Comparison of ENCODE assay signal across 1 cellular context in the genomic region with DNA sequence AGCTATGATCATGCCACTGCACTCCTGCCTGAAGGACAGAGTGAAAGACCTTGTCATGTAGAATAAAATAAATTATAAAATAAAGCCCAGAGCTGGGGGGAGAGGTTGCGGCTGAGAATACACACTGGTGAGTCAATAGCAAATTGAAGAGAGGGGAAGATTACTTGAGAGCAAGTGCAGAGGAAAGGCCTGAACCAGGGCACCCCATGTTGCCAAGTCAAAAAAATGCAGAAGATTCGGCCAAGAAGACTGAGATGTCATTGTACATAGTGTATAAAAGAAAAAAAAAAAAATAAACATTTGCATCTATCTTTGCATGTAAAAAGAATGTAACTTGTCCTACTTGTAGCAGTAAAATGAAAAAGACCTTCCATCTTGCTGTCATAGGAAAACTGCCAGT.
TF ChIP-seq lines count a peak whose summit lies in the region.

No MANE protein-coding gene starts in this region.

TF ChIP-seq in IMR-90, 13 proteins besides CTCF, POLR2A, EP300 and RAD21:
- no peak for TF ChIP-seq RFX5 (IDR thresholded peaks at IDR 0.05; ENCODE audit: low read depth, low read length)
- no peak for TF ChIP-seq SMC3 (IDR thresholded peaks at IDR 0.05; ENCODE audit: low read depth, low read length)
- no peak for TF ChIP-seq MXI1 (IDR thresholded peaks at IDR 0.05; ENCODE audit: borderline replicate concordance, low read depth, low read length)
- no peak for TF ChIP-seq CEBPB (IDR thresholded peaks at IDR 0.05; ENCODE audit: low read depth, low read length)
- no peak for TF ChIP-seq MAZ (IDR thresholded peaks at IDR 0.05; ENCODE audit: borderline replicate concordance, low read depth, low read length)
- TF ChIP-seq, protein P1, sequence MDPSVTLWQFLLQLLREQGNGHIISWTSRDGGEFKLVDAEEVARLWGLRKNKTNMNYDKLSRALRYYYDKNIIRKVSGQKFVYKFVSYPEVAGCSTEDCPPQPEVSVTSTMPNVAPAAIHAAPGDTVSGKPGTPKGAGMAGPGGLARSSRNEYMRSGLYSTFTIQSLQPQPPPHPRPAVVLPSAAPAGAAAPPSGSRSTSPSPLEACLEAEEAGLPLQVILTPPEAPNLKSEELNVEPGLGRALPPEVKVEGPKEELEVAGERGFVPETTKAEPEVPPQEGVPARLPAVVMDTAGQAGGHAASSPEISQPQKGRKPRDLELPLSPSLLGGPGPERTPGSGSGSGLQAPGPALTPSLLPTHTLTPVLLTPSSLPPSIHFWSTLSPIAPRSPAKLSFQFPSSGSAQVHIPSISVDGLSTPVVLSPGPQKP (IDR thresholded peaks at IDR 0.05; ENCODE audit: borderline replicate concordance, low read depth, low read length), result no peak
- TF ChIP-seq BHLHE40 (IDR thresholded peaks at IDR 0.05; ENCODE audit: low read depth, low read length), result no peak
- TF ChIP-seq MAFK (IDR thresholded peaks at IDR 0.05; ENCODE audit: low read depth, low read length), result no peak
- TF ChIP-seq CHD1 (IDR thresholded peaks at IDR 0.05; ENCODE audit: low read depth, low read length), result no peak
- TF ChIP-seq NFE2L2 (IDR thresholded peaks at IDR 0.05; ENCODE audit: low read depth, low read length), result no peak
- TF ChIP-seq, protein P2, sequence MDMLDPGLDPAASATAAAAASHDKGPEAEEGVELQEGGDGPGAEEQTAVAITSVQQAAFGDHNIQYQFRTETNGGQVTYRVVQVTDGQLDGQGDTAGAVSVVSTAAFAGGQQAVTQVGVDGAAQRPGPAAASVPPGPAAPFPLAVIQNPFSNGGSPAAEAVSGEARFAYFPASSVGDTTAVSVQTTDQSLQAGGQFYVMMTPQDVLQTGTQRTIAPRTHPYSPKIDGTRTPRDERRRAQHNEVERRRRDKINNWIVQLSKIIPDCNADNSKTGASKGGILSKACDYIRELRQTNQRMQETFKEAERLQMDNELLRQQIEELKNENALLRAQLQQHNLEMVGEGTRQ (IDR thresholded peaks at IDR 0.05; ENCODE audit: low read depth, low read length), result no peak
- TF ChIP-seq FOS (IDR thresholded peaks at IDR 0.05; ENCODE audit: low read depth, low read length), result no peak
- TF ChIP-seq RCOR1 (IDR thresholded peaks at IDR 0.05; ENCODE audit: insufficient replicate concordance, low read length), result no peak
